1 cellular context compared by ENCODE assay signal in the genomic region with DNA sequence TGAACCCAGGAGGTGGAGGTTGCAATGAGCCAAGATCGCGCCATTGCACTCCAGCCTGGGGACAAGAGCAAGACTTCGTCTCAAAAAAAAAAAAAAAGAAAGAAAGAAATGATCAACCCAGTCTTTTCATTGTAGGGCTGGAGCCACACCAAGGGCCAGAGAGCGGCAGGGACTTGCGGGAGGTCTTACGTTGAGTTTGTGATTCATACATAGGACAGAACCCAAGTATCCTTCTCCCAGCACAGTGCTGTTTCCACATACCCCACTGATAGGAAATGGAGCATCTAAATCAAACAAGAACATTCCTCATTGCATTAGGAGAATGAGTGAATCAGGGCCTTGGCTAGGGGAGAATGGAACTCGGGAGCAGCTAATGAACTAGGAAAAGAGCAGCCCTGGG.
A peak's percentile ranks its signal among the peaks of the same experiment; 100 is the strongest.
TF ChIP-seq lines count a peak whose summit lies in the region.

No MANE protein-coding gene starts in this region.

TF ChIP-seq in GM12878, 131 proteins besides CTCF, POLR2A, EP300 and RAD21:
- TF ChIP-seq POLR2AphosphoS5 (IDR thresholded peaks at IDR 0.05; ENCODE audit: low read length) (peak; percentile 18; the same call in 1 of the 2 replicates), NFIC (IDR thresholded peaks at IDR 0.05; ENCODE audit: low read depth, low read length) (no peak)
- TF ChIP-seq, protein P1, sequence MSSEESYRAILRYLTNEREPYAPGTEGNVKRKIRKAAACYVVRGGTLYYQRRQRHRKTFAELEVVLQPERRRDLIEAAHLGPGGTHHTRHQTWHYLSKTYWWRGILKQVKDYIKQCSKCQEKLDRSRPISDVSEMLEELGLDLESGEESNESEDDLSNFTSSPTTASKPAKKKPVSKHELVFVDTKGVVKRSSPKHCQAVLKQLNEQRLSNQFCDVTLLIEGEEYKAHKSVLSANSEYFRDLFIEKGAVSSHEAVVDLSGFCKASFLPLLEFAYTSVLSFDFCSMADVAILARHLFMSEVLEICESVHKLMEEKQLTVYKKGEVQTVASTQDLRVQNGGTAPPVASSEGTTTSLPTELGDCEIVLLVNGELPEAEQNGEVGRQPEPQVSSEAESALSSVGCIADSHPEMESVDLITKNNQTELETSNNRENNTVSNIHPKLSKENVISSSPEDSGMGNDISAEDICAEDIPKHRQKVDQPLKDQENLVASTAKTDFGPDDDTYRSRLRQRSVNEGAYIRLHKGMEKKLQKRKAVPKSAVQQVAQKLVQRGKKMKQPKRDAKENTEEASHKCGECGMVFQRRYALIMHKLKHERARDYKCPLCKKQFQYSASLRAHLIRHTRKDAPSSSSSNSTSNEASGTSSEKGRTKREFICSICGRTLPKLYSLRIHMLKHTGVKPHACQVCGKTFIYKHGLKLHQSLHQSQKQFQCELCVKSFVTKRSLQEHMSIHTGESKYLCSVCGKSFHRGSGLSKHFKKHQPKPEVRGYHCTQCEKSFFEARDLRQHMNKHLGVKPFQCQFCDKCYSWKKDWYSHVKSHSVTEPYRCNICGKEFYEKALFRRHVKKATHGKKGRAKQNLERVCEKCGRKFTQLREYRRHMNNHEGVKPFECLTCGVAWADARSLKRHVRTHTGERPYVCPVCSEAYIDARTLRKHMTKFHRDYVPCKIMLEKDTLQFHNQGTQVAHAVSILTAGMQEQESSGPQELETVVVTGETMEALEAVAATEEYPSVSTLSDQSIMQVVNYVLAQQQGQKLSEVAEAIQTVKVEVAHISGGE (CRISPR knock-in tag; IDR thresholded peaks at IDR 0.05), result no peak
- TF ChIP-seq, protein P2, sequence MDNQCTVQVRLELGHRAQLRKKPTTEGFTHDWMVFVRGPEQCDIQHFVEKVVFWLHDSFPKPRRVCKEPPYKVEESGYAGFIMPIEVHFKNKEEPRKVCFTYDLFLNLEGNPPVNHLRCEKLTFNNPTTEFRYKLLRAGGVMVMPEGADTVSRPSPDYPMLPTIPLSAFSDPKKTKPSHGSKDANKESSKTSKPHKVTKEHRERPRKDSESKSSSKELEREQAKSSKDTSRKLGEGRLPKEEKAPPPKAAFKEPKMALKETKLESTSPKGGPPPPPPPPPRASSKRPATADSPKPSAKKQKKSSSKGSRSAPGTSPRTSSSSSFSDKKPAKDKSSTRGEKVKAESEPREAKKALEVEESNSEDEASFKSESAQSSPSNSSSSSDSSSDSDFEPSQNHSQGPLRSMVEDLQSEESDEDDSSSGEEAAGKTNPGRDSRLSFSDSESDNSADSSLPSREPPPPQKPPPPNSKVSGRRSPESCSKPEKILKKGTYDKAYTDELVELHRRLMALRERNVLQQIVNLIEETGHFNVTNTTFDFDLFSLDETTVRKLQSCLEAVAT (IDR thresholded peaks at IDR 0.05), result 0 out of 2 replicates have a peak, but pooled peaks have one; percentile 13
